Comparison of ENCODE assay signal across 20 cellular contexts in the genomic region with DNA sequence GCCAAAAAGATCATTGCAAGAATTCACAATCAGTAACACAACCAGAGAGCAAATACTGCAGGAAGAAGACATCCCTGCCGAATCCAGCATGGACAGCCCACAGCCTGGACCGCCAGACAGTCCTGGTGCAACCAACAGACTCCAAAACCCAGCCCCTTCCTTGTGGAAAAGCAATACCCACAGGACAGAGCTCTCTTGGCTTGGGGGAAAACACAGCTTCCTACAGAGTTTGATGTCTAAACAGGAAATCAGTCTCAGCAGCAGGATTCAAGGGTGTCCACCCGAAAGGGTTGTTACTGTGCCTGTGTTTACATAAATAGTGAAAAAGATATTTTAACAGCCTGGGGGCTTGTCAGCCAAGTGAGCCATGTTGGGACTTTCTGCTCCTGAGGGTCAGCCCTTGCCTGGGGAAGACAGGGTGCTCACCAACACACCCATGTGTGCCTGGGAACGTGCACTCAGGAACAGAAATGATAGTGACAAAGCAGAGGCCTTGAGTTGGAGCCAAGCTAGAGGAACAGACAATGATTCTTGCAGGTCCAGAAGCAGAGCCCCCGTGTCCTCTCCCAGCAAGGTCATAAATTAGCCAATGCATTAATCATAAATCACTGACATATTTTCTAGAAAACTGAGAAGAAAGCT.
DNase-seq lines count a peak whose midpoint lies in the region; ATAC-seq and TF ChIP-seq lines count a peak whose summit lies in the region.
"Had no signal": no experiment of that assay in that cellular context is flagged by ENCODE, and none has a peak within 500 bp of the region (broad histone marks: within the 10 kb centered on the region; RNA-seq: fewer than 3 reads in every experiment).

No MANE protein-coding gene starts in this region.

- peak overlapping the region; percentile 44 for H4K91ac ChIP-seq in mesenchymal stem cell (ENCODE audit: low read length)

- H2AK5ac ChIP-seq in mesenchymal stem cell (ENCODE audit: low read length, severe bottlenecking): peak overlapping the region; percentile 89

- no peak for TF ChIP-seq CTCF in cardiac fibroblast (IDR thresholded peaks at IDR 0.05; ENCODE audit: low read depth, low read length)

- H3K4me3 ChIP-seq in cardiac fibroblast (replicated peaks in 1 of 2; ENCODE audit: low read depth in 2 of 2, low read length in 2 of 2): no peak overlapping the region
- H3K4me3 ChIP-seq in mesenchymal stem cell (ENCODE audit: insufficient read depth in 1 of 2, low read depth in 1 of 2, low read length in 2 of 2): no peak overlapping the region
- H3K4me3 ChIP-seq: cardiac muscle cell, lung, prostate gland, transverse colon had no signal

- intact Hi-C loops in left ventricle myocardium superior (cut with micrococcal nuclease): no loop called here
- intact Hi-C loops in Right ventricle myocardium superior (cut with DNase I): no loop called here

- no peak overlapping the region for H2BK5ac ChIP-seq in mesenchymal stem cell (ENCODE audit: low read depth, low read length, poor library complexity, severe bottlenecking)

- no peaks in the 10 kb centered on the region for H3K27me3 ChIP-seq in mesenchymal stem cell (ENCODE audit: control insufficient read depth in 1 of 2, insufficient read depth in 1 of 2, low read length in 2 of 2)
- H3K27me3 ChIP-seq: cardiac muscle cell, transverse colon had no signal

- H3K4me2 ChIP-seq in mesenchymal stem cell (ENCODE audit: low read length, poor library complexity, severe bottlenecking): no peak overlapping the region

- no peak overlapping the region for H3K9ac ChIP-seq in mesenchymal stem cell (ENCODE audit: low read length)

- peaks cover 3% of the 10 kb centered on the region for H3K9me3 ChIP-seq in mesenchymal stem cell (ENCODE audit: control insufficient read depth, low read length)
- H3K9me3 ChIP-seq: prostate gland, transverse colon had no signal

- no peak overlapping the region for H3K14ac ChIP-seq in mesenchymal stem cell (ENCODE audit: low read length in 2 of 2)

- H3K36me3 ChIP-seq in mesenchymal stem cell (ENCODE audit: control insufficient read depth in 1 of 2, insufficient read depth in 2 of 2, low read depth in 1 of 2, low read length in 2 of 2): peaks cover 0 to 7% of the 10 kb centered on the region in 2 experiments
- H3K36me3 ChIP-seq: cardiac muscle cell, prostate gland, transverse colon had no signal

- H3K18ac ChIP-seq in mesenchymal stem cell (ENCODE audit: low read depth in 1 of 2, low read length in 2 of 2): peak overlapping the region; percentile 89 to 96

- H3K27ac ChIP-seq in mesenchymal stem cell (ENCODE audit: low read length, poor library complexity, severe bottlenecking): peak overlapping the region; percentile 73
- H3K27ac ChIP-seq: cardiac muscle cell, prostate gland, transverse colon had no signal

- peak; percentile 66 for ATAC-seq in left ventricle myocardium superior
- ATAC-seq in Right ventricle myocardium superior (ENCODE audit: poor library complexity): no peak
- ATAC-seq: naive thymus-derived CD8-positive, alpha-beta T cell; stimulated activated memory B cell treated with anti-CD40 and anti-IgM and Interleukin-4, amounts not matched to agents 10 μg/mL and 1 μg/mL and 100 μg/mL, for 72 hours had no signal

- H2AFZ ChIP-seq in mesenchymal stem cell (ENCODE audit: low read depth, low read length): no peak overlapping the region

- no peak for TF ChIP-seq POLR2A in erythroblast (IDR thresholded peaks at IDR 0.05; ENCODE audit: low read length)

- WGBS in mesenchymal stem cell: 12% methylated on average over 5 of the region's 5 CpGs

- H2BK15ac ChIP-seq in mesenchymal stem cell (ENCODE audit: low read depth, poor library complexity, severe bottlenecking): peak overlapping the region; percentile 80

- H3K23ac ChIP-seq in mesenchymal stem cell (ENCODE audit: low read length in 2 of 2): no peak overlapping the region

- peak overlapping the region; percentile 29 to 57 for H3K4ac ChIP-seq in mesenchymal stem cell (ENCODE audit: low read depth in 1 of 2, low read length in 2 of 2)

- H3K4me1 ChIP-seq in mesenchymal stem cell (ENCODE audit: control insufficient read depth, insufficient read depth, low read depth, low read length): peaks cover 22% of the 10 kb centered on the region
- H3K4me1 ChIP-seq: prostate gland, transverse colon had no signal

- peaks cover 31% of the 10 kb centered on the region for H3K79me1 ChIP-seq in mesenchymal stem cell (replicated peaks; ENCODE audit: low read length, poor library complexity, severe bottlenecking)

- no peak for DNase-seq in left ventricle myocardium superior
- DNase-seq in Right ventricle myocardium superior: no peak
- DNase-seq in cardiac fibroblast (ENCODE audit: low read depth in 2 of 2): peak; percentile 13 to 47
- peak; percentile 72 for DNase-seq in mesenchymal stem cell
- no peak for DNase-seq in NCI-H774 (lab: John Stamatoyannopoulos, UW)
- no peak for DNase-seq in mesenteric fat pad (ENCODE audit: low spot score)
- no peak for DNase-seq in stimulated activated naive CD4-positive, alpha-beta T cell (lab: John Stamatoyannopoulos, UW)
- no peak for DNase-seq in erythroblast (lab: John Stamatoyannopoulos, UW)
- DNase-seq: activated T-cell treated with anti-CD3 and anti-CD28 coated beads, Interleukin-2, amount 50 U/mL, for 1 hour; DMS153; effector CD4-positive, alpha-beta T cell; KBM-7; naive thymus-derived CD8-positive, alpha-beta T cell; NCI-H1048; NCI-H69; transverse colon had no signal

- H2BK12ac ChIP-seq in mesenchymal stem cell (ENCODE audit: low read length in 2 of 2): peak overlapping the region; percentile 34 to 76

- peak overlapping the region; percentile 11 for H2BK120ac ChIP-seq in mesenchymal stem cell (ENCODE audit: low read depth, low read length)

- H4K8ac ChIP-seq in mesenchymal stem cell (ENCODE audit: low read length): peak overlapping the region; percentile 78

Comparison
In these comparisons a context has a peak if more than half of its experiments do, and no peak if none do; other contexts are left out.
1. DNase-seq: peak in cardiac fibroblast (2 of 2) and mesenchymal stem cell (single experiment); none in left ventricle myocardium superior (single experiment), Right ventricle myocardium superior (single experiment), NCI-H774 (single experiment), mesenteric fat pad (single experiment), stimulated activated naive CD4-positive, alpha-beta T cell (0 of 6) and erythroblast (0 of 2).